Comparison of ENCODE assay signal across 8 cellular contexts in the genomic region with DNA sequence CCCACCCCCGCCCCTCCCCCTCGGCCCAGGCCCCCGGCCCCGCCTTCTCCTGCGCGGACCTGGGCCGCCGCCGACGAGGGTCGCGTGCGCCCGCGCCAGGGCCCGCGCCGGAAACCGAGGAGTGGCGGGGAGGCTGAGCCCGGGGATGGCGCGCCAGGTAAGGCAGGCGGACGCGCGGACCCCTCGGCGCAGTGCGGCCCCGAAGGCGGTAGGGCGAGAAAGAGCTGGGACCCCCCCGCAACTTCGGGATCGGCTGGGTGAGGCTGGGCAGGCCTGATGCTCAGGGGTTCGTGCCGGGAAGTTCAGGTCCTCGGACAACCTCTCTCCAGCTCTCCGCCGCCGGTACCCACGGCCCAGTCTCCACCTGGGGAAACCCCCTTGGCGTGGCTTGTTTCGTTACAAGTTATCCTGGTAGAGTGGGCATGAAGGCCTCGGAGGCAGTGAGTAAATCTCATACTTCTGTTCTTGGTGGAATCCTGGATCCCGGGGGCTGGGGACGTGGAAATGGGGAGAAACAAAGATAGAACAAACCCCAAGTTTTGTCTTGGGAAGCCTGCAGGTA. TPM values are rescaled to one million over a fixed set of nuclear protein-coding genes. Genes with fewer than 3 reads are reported as not detected.
DNase-seq lines count a peak whose midpoint lies in the region; ATAC-seq and TF ChIP-seq lines count a peak whose summit lies in the region.

No MANE protein-coding gene starts in this region.

- no peak overlapping the region for H3K27ac ChIP-seq in SK-N-MC
- H3K27ac ChIP-seq in ectodermal cell (ENCODE audit: insufficient read depth, low read depth, low read length, poor library complexity, severe bottlenecking) = no peak overlapping the region
- peak overlapping the region; percentile 78 for H3K27ac ChIP-seq in vagina

- peaks cover 33% of the 10 kb centered on the region for H3K4me1 Mint-ChIP-seq in nephron progenitor cell

- DNase-seq in GM12864 (ENCODE audit: low read depth) (no peak), SK-N-MC (ENCODE audit: low read depth, low spot score) (no peak), nephron progenitor cell (no peak), vagina (ENCODE audit: extremely low spot score in 2 of 2) (peak; percentile 89 to 91), NCI-H1694 (lab: John Stamatoyannopoulos, UW) (no peak), occipital lobe (lab: John Stamatoyannopoulos, UW) (no peak)

- H3K4me1 ChIP-seq in ectodermal cell (ENCODE audit: control insufficient read depth, insufficient read depth, low read length) = peaks cover 12% of the 10 kb centered on the region
- H3K4me1 ChIP-seq in vagina = peaks cover 32% of the 10 kb centered on the region

- H3K9ac ChIP-seq in SK-N-MC (ENCODE audit: insufficient read length) = peak overlapping the region; percentile 89

- no peak for TF ChIP-seq CTCF in GM12864 (IDR thresholded peaks at IDR 0.05; ENCODE audit: low read depth, low read length, missing control alignments)
- no peak for TF ChIP-seq CTCF in nephron progenitor cell (IDR thresholded peaks at IDR 0.05)
- TF ChIP-seq CTCF in vagina (IDR thresholded peaks at IDR 0.05) = no peak

- peak; percentile 32 for ATAC-seq in HG02588 (IDR thresholded peaks at IDR 0.05; ENCODE audit: unreplicated experiment)

- H3K9me3 Mint-ChIP-seq in nephron progenitor cell = peaks cover 35% of the 10 kb centered on the region

- WGBS in ectodermal cell, 2 experiments = 1% methylated on average over 48 of the region's 48 CpGs

- H3K4me3 Mint-ChIP-seq in nephron progenitor cell = peak overlapping the region; percentile 92

- peaks cover 4% of the 10 kb centered on the region for H3K36me3 Mint-ChIP-seq in nephron progenitor cell (ENCODE audit: low read depth)

- H3K4me3 ChIP-seq in GM12864 (ENCODE audit: low read depth, low read length) = peak overlapping the region; percentile 80
- H3K4me3 ChIP-seq in SK-N-MC = peak overlapping the region; percentile 94
- peak overlapping the region; percentile 87 for H3K4me3 ChIP-seq in ectodermal cell (ENCODE audit: insufficient read depth, low read depth, low read length)
- H3K4me3 ChIP-seq in vagina = peak overlapping the region; percentile 78 to 89

- H3K36me3 ChIP-seq in SK-N-MC (ENCODE audit: insufficient read depth, low read length) (no peaks in the 10 kb centered on the region), ectodermal cell (ENCODE audit: control insufficient read depth, insufficient read depth, low read length) (no peaks in the 10 kb centered on the region), vagina (no peaks in the 10 kb centered on the region)

- peaks cover 9% of the 10 kb centered on the region for H3K27me3 ChIP-seq in ectodermal cell (ENCODE audit: control insufficient read depth, insufficient read depth, low read length, poor library complexity, severe bottlenecking)
- H3K27me3 ChIP-seq in vagina = no peaks in the 10 kb centered on the region

- H3K27ac Mint-ChIP-seq in nephron progenitor cell = peak overlapping the region; percentile 48

- intact Hi-C loops in vagina (cut with DNase I) = no loop called here

- no peak for TF ChIP-seq POLR2A in vagina (IDR thresholded peaks at IDR 0.05)

- peaks cover 1% of the 10 kb centered on the region for H3K27me3 Mint-ChIP-seq in nephron progenitor cell (ENCODE audit: low read depth, poor library complexity)

- H3K9me3 ChIP-seq in SK-N-MC (ENCODE audit: low read depth, low read length) = peaks cover 4% of the 10 kb centered on the region; the same call in 1 of the 2 replicates
- no peaks in the 10 kb centered on the region for H3K9me3 ChIP-seq in ectodermal cell (ENCODE audit: control insufficient read depth, low read length)
- H3K9me3 ChIP-seq in vagina = peaks cover 13% of the 10 kb centered on the region

RNA-seq across cellular contexts. Expression of gene ZNF467, which starts 58.4 kb away (rescaled TPM):
- polyA plus RNA-seq in ectodermal cell (2013, experiment 1 of 4) = 7.2 TPM
- polyA plus RNA-seq in ectodermal cell (2013, experiment 2 of 4) = 7.1 TPM
- 9.3 TPM for polyA plus RNA-seq in ectodermal cell (2013, experiment 3 of 4)
- 9.0 TPM for polyA plus RNA-seq in ectodermal cell (2013, experiment 4 of 4)
- total RNA-seq in vagina (13.3 TPM), occipital lobe (1.2 TPM)

Comparison
In these comparisons a context has a peak if more than half of its experiments do, and no peak if none do; other contexts are left out.
1. DNase-seq: peak in vagina (2 of 2); none in GM12864 (single experiment), SK-N-MC (single experiment), nephron progenitor cell (single experiment), NCI-H1694 (single experiment) and occipital lobe (single experiment).
2. Peak in every context shown above with its lines, with median percentiles within 50 percentile points of each other: H3K4me3 ChIP-seq.